In the genomic region with DNA sequence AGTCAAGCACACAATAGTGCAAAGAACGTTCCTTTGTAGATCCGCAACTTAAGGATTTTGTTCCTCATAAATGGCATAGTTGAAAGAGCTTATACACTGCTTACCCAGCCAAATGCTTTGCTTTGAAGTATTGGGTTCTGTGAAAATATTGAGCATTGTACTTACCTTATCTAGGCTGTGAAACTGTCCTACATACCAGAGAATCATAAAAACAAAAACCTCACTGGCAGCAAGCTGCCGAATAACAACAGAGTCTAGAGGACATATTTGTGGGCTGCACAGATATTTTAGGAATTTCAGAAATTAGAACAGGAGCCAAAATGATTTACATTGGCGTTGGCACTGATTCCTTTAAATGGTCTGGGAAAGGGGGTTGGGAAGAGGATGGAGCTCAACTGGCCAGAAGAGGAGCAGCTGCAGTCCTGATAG, we compare ENCODE assay signal across 10 cellular contexts.
DNase-seq lines count a peak whose midpoint lies in the region; ATAC-seq and TF ChIP-seq lines count a peak whose summit lies in the region.
"Had no signal": no experiment of that assay in that cellular context is flagged by ENCODE, and none has a peak within 500 bp of the region (broad histone marks: within the 10 kb centered on the region; RNA-seq: fewer than 3 reads in every experiment).

No MANE protein-coding gene starts in this region.

- H3K27ac Mint-ChIP-seq in activated T-cell treated with anti-CD3 and anti-CD28 coated beads, Interleukin-2, amount 50 U/mL, for 24 hours: peak overlapping the region; percentile 67

- no peak overlapping the region for H3K4me3 ChIP-seq in mammary epithelial cell (replicated peaks in 1 of 3; ENCODE audit: insufficient read depth in 1 of 3, low read depth in 2 of 3, low read length in 3 of 3)
- H3K4me3 ChIP-seq in left lung: no peak overlapping the region
- H3K4me3 ChIP-seq in transverse colon: no peak overlapping the region

- H3K9me3 ChIP-seq in mammary epithelial cell (replicated peaks; ENCODE audit: insufficient read depth, low read length): no peaks in the 10 kb centered on the region
- no peaks in the 10 kb centered on the region for H3K9me3 ChIP-seq in left lung
- no peaks in the 10 kb centered on the region for H3K9me3 ChIP-seq in transverse colon

- H3K27me3 Mint-ChIP-seq in activated T-cell treated with anti-CD3 and anti-CD28 coated beads, Interleukin-2, amount 50 U/mL, for 24 hours: no peaks in the 10 kb centered on the region

- H3K79me2 ChIP-seq in mammary epithelial cell (ENCODE audit: insufficient read depth, low read length): no peaks in the 10 kb centered on the region

- H3K9ac ChIP-seq in mammary epithelial cell (ENCODE audit: insufficient read depth, low read length): no peak overlapping the region

- H3K4me2 ChIP-seq in mammary epithelial cell (ENCODE audit: insufficient read depth, low read depth, low read length): peak overlapping the region; percentile 69

- TF ChIP-seq CTCF in mammary epithelial cell (conservative IDR thresholded peaks at IDR 0.05 in 1 of 2, IDR thresholded peaks at IDR 0.05 in 1 of 2; ENCODE audit: extremely low read depth in 1 of 2, insufficient read depth in 1 of 2, low read depth in 1 of 2, low read length in 2 of 2) (no peak), left lung (IDR thresholded peaks at IDR 0.05) (no peak), transverse colon (IDR thresholded peaks at IDR 0.05) (no peak)

- peaks cover 4% of the 10 kb centered on the region for H3K36me3 ChIP-seq in mammary epithelial cell (ENCODE audit: insufficient read depth, low read length)
- H3K36me3 ChIP-seq in left lung: peaks cover 0 to 40% of the 10 kb centered on the region in 2 donors
- H3K36me3 ChIP-seq in transverse colon: peaks cover 0 to 22% (median 8%) of the 10 kb centered on the region in 4 donors

- H2AFZ ChIP-seq in mammary epithelial cell (ENCODE audit: low read depth, low read length): peak overlapping the region; percentile 45

- peaks cover 63% of the 10 kb centered on the region for H3K4me1 Mint-ChIP-seq in activated T-cell treated with anti-CD3 and anti-CD28 coated beads, Interleukin-2, amount 50 U/mL, for 24 hours (ENCODE audit: low read depth)

- TSS peak; percentile 18 for BruUV-seq in mammary epithelial cell (replicated peaks; lab: Mats Ljungman, UMichigan)

- intact Hi-C loops in mammary epithelial cell (cut with micrococcal nuclease) (no loop called here), left lung (cut with DNase I) (no loop called here), transverse colon (cut with DNase I; ENCODE audit: low total_unique reads) (no loop called here)

- no peak overlapping the region for H3K4me3 Mint-ChIP-seq in activated T-cell treated with anti-CD3 and anti-CD28 coated beads, Interleukin-2, amount 50 U/mL, for 24 hours

- H3K27ac ChIP-seq in mammary epithelial cell (ENCODE audit: insufficient read depth, low read depth, low read length): peak overlapping the region; percentile 15
- H3K27ac ChIP-seq in left lung: peak overlapping the region in 1 of 2 donors; percentile 61
- peak overlapping the region; percentile 67 to 77 (median 72) for H3K27ac ChIP-seq in transverse colon

- dilution Hi-C loops in mammary epithelial cell (cut with HindIII; ENCODE audit: low sequenced_read_pairs): loop anchor here (25.0 kb wide), 1 partner anchor 293 kb away; no protein-coding TSS in a partner anchor

- in situ Hi-C loops in mammary epithelial cell (cut with MboI; ENCODE audit: low sequenced_read_pairs in 2 of 2) (no loop called here), transverse colon (cut with MboI; ENCODE audit: low pct_ligation_motif_present in 1 of 4, low pct_unique_long_range_greater_than_20kb in 1 of 4, low sequenced_read_pairs in 3 of 4) (no loop called here)

- peaks cover 89% of the 10 kb centered on the region for H3K36me3 Mint-ChIP-seq in activated T-cell treated with anti-CD3 and anti-CD28 coated beads, Interleukin-2, amount 50 U/mL, for 24 hours (ENCODE audit: low read depth)

- TF ChIP-seq POLR2A in transverse colon (IDR thresholded peaks at IDR 0.05): no peak

- CTCF ChIA-PET in mammary epithelial cell (lab: Charles Lee; ENCODE audit: low non-redundant PET): no interaction called here

- peak; percentile 55 for ATAC-seq in left lung

- no peak for DNase-seq in activated T-cell treated with anti-CD3 and anti-CD28 coated beads, Interleukin-2, amount 50 U/mL, for 24 hours
- DNase-seq in activated T-cell treated with anti-CD3 and anti-CD28 coated beads, Interleukin-2, amount 50 U/mL, for 48 hours: no peak
- DNase-seq in mammary epithelial cell (peak; percentile 37), left lung (no peak), transverse colon (no peak), iPS-NIHi11 (ENCODE audit: low spot score) (no peak), cerebellar cortex (ENCODE audit: low spot score) (no peak), MV-4-11 (lab: John Stamatoyannopoulos, UW) (no peak)
- DNase-seq: activated gamma-delta T cell treated with Interleukin-2 at 50 U/mL for 16 hours, KG1 had no signal

- H3K9me3 Mint-ChIP-seq in activated T-cell treated with anti-CD3 and anti-CD28 coated beads, Interleukin-2, amount 50 U/mL, for 24 hours: no peaks in the 10 kb centered on the region

- WGBS in mammary epithelial cell (ENCODE audit: low coverage, missing lambda C conversion rate): 9% methylated on average over 4 of the region's 4 CpGs
- 39 to 43% methylated on average over 3 to 4 of the region's 4 CpGs for WGBS in transverse colon (ENCODE audit: low coverage in 1 of 2), 2 donors

- peaks cover 28% of the 10 kb centered on the region for H3K4me1 ChIP-seq in mammary epithelial cell (ENCODE audit: insufficient read depth, low read length)
- H3K4me1 ChIP-seq in left lung: peaks cover 4 to 24% of the 10 kb centered on the region in 2 donors
- H3K4me1 ChIP-seq in transverse colon: peaks cover 19 to 47% (median 43%) of the 10 kb centered on the region in 4 donors

- TF ChIP-seq EP300 in transverse colon (IDR thresholded peaks at IDR 0.05; ENCODE audit: low read depth): no peak

- H3K27me3 ChIP-seq in mammary epithelial cell (ENCODE audit: insufficient read depth, low read length): no peaks in the 10 kb centered on the region
- H3K27me3 ChIP-seq in left lung: no peaks in the 10 kb centered on the region
- H3K27me3 ChIP-seq in transverse colon: no peaks in the 10 kb centered on the region

- H4K20me1 ChIP-seq in mammary epithelial cell (ENCODE audit: insufficient read depth, low read length): no peaks in the 10 kb centered on the region
